ENCODE assay signal across 17 cellular contexts in genomic region chr2:127642706-127643697, GRCh38. TPM values are rescaled to one million over a fixed set of nuclear protein-coding genes. Genes with fewer than 3 reads are reported as not detected.
DNase-seq lines count a peak whose midpoint lies in the region; ATAC-seq, FAIRE-seq and TF ChIP-seq lines count a peak whose summit lies in the region.
"Had no signal": no experiment of that assay in that cellular context is flagged by ENCODE, and none has a peak within 500 bp of the region (broad histone marks: within the 10 kb centered on the region; RNA-seq: fewer than 3 reads in every experiment).

No MANE protein-coding gene starts in this region.

- H3K27me3 ChIP-seq in HepG2 (ENCODE audit: control insufficient read depth in 1 of 2, insufficient read depth in 2 of 2, low read length in 2 of 2) (peaks cover 8 to 60% of the 10 kb centered on the region in 2 experiments), right lobe of liver (no peaks in the 10 kb centered on the region), transverse colon (no peaks in the 10 kb centered on the region)
- H3K27me3 ChIP-seq: brain microvascular endothelial cell had no signal

- TF ChIP-seq POLR2A in HepG2 (IDR thresholded peaks at IDR 0.05; ENCODE audit: insufficient read depth in 1 of 2, low read depth in 2 of 2, low read length in 2 of 2) (no peak), right lobe of liver (IDR thresholded peaks at IDR 0.05) (no peak), transverse colon (IDR thresholded peaks at IDR 0.05) (no peak)

- H3K4me3 ChIP-seq in HepG2 (replicated peaks in 1 of 3; ENCODE audit: insufficient read depth in 1 of 3, low read depth in 2 of 3, low read length in 3 of 3) (no peak overlapping the region), right lobe of liver (no peak overlapping the region), transverse colon (no peak overlapping the region)
- H3K4me3 ChIP-seq: GM23338 had no signal

- TF ChIP-seq RAD21 in HepG2 (CRISPR knock-in tag; IDR thresholded peaks at IDR 0.05), result no peak

- H3K4me3 Mint-ChIP-seq in neural crest cell, result peak overlapping the region; percentile 44
- H3K4me3 Mint-ChIP-seq: GM23338 had no signal

- no peak overlapping the region for H3K4me2 ChIP-seq in HepG2 (ENCODE audit: low read depth, low read length)
- H3K4me2 ChIP-seq: GM23338 had no signal

- WGBS in HepG2 (ENCODE audit: low lambda C conversion rate), result 53% methylated on average over 23 of the region's 24 CpGs
- WGBS in right lobe of liver (ENCODE audit: insufficient coverage, low coverage, low lambda C conversion rate, missing lambda C conversion rate), result 67% methylated on average over 5 of the region's 24 CpGs
- WGBS in transverse colon (ENCODE audit: low coverage in 1 of 2), 2 donors, result 67 to 85% methylated on average over 5 to 24 of the region's 24 CpGs

- intact Hi-C loops in HepG2 (cut with micrococcal nuclease; ENCODE audit: unreplicated experiment) (loop anchor here (10.0 kb wide), 1 partner anchor 108 kb away; the partner anchor contains the start of gene MYO7B), right lobe of liver (cut with DNase I) (no loop called here), transverse colon (cut with DNase I; ENCODE audit: low total_unique reads) (no loop called here)

- no peaks in the 10 kb centered on the region for H3K79me2 ChIP-seq in HepG2 (ENCODE audit: insufficient read depth, low read length)

- H3K27ac ChIP-seq in HepG2 (ENCODE audit: extremely low read length, insufficient read depth, low read length) (no peak overlapping the region), right lobe of liver (no peak overlapping the region), caudate nucleus (ENCODE audit: low read depth, low read length) (peak overlapping the region; percentile 19), transverse colon (peak overlapping the region; percentile 21 to 83 (median 48))
- H3K27ac ChIP-seq: brain microvascular endothelial cell had no signal

- ATAC-seq in HepG2 (no peak), right lobe of liver (no peak), HG03378 (IDR thresholded peaks at IDR 0.05; ENCODE audit: unreplicated experiment) (no peak), omental fat pad (ENCODE audit: low FRiP score) (no peak)
- ATAC-seq: GM23338 had no signal

- no peaks in the 10 kb centered on the region for H3K9me3 ChIP-seq in HepG2 (ENCODE audit: low read length)
- H3K9me3 ChIP-seq in right lobe of liver, result no peaks in the 10 kb centered on the region
- H3K9me3 ChIP-seq in transverse colon, result no peaks in the 10 kb centered on the region

- no peaks in the 10 kb centered on the region for H3K9me3 Mint-ChIP-seq in neural crest cell
- H3K9me3 Mint-ChIP-seq: GM23338 had no signal

- H3K9ac ChIP-seq in HepG2 (ENCODE audit: insufficient read depth, low read depth, low read length), result no peak overlapping the region

- in situ Hi-C loops in HepG2 (cut with HindIII; ENCODE audit: extremely low pct_ligation_motif_present, low pct_unique_long_range_greater_than_20kb) (no loop called here), transverse colon (cut with MboI; ENCODE audit: low pct_ligation_motif_present in 1 of 4, low pct_unique_long_range_greater_than_20kb in 1 of 4, low sequenced_read_pairs in 3 of 4) (no loop called here)

- H3K4me1 Mint-ChIP-seq in neural crest cell, result peaks cover 48% of the 10 kb centered on the region

- FAIRE-seq in HepG2 (lab: Jason Lieb, UNC), result no peak
- no peak for FAIRE-seq in GM19239 (lab: Jason Lieb, UNC)

- H3K27me3 Mint-ChIP-seq in neural crest cell (ENCODE audit: low read depth), result no peaks in the 10 kb centered on the region

- POLR2A ChIA-PET in HepG2 (lab: Yijun Ruan, JAX), result no interaction called here

- H4K20me1 ChIP-seq in HepG2 (ENCODE audit: insufficient read depth, low read length), result no peaks in the 10 kb centered on the region

- no TSS peak for BruUV-seq in HepG2 (replicated peaks; lab: Mats Ljungman, UMichigan)

- CTCF ChIA-PET in HepG2 (lab: Yijun Ruan, JAX; ENCODE audit: low intra/inter-chr PET ratio, low total read pairs), result no interaction called here

- H3K4me1 ChIP-seq in HepG2 (ENCODE audit: insufficient read depth, low read length) (peaks cover 72% of the 10 kb centered on the region), right lobe of liver (peaks cover 0 to 12% (median 4%) of the 10 kb centered on the region in 4 donors), transverse colon (peaks cover 6 to 32% (median 20%) of the 10 kb centered on the region in 4 donors)

- no peak for TF ChIP-seq EP300 in HepG2 (IDR thresholded peaks at IDR 0.05; ENCODE audit: low read depth in 2 of 2, low read length in 2 of 2)
- TF ChIP-seq EP300 in HepG2 (CRISPR knock-in tag; IDR thresholded peaks at IDR 0.05; ENCODE audit: borderline replicate concordance), result no peak
- no peak for TF ChIP-seq EP300 in transverse colon (IDR thresholded peaks at IDR 0.05; ENCODE audit: low read depth)

- TF ChIP-seq CTCF in HepG2 (CRISPR knock-in tag; IDR thresholded peaks at IDR 0.05) (no peak), right lobe of liver (IDR thresholded peaks at IDR 0.05) (no peak), neural crest cell (conservative IDR thresholded peaks at IDR 0.05) (no peak), transverse colon (IDR thresholded peaks at IDR 0.05) (no peak), omental fat pad (IDR thresholded peaks at IDR 0.05) (no peak)

- H3K36me3 Mint-ChIP-seq in neural crest cell (ENCODE audit: low read depth), result no peaks in the 10 kb centered on the region

- H3K36me3 ChIP-seq in HepG2 (replicated peaks in 1 of 2; ENCODE audit: control insufficient read depth in 1 of 2, insufficient read depth in 2 of 2, low read length in 2 of 2), result no peaks in the 10 kb centered on the region
- no peaks in the 10 kb centered on the region for H3K36me3 ChIP-seq in right lobe of liver
- H3K36me3 ChIP-seq in transverse colon, result no peaks in the 10 kb centered on the region
- H3K36me3 ChIP-seq: brain microvascular endothelial cell had no signal

- peak overlapping the region; percentile 84 for H3K27ac Mint-ChIP-seq in neural crest cell (ENCODE audit: unreplicated experiment)
- H3K27ac Mint-ChIP-seq: GM23338 had no signal

- DNase-seq in HepG2 (ENCODE audit: low spot score), result no peak
- no peak for DNase-seq in right lobe of liver
- DNase-seq in caudate nucleus (lab: John Stamatoyannopoulos, UW), result peak in 7 of 61 donors; percentile 8 to 42 (median 21)
- DNase-seq in neural crest cell (ENCODE audit: low read depth, low spot score), result no peak
- no peak for DNase-seq in transverse colon
- no peak for DNase-seq in omental fat pad (ENCODE audit: low spot score)
- DNase-seq in GM19239 (ENCODE audit: insufficient read length, low spot score), result no peak
- DNase-seq: activated gamma-delta T cell, brain microvascular endothelial cell, COR-L47, hippocampal formation, NCI-H1436, NCI-H2227 treated with DMSO at 0.1 percent for 48 hours had no signal

- H2AFZ ChIP-seq in HepG2 (ENCODE audit: low read length), result no peak overlapping the region
- H2AFZ ChIP-seq: GM23338 had no signal

RNA-seq across cellular contexts. Expression of gene GPR17, which starts 3.0 kb away (rescaled TPM):
- total RNA-seq in HepG2 (2016; rRNA removed; fragmentation: Illumina TruSeq; extraction: Trizol) (not detected in 2 replicates), right lobe of liver (not detected), neural crest cell (6.4 and 7.7 TPM in 2 replicates), transverse colon (under 1 TPM in 1 of 4 donors, not detected in 3; 0.14 TPM), omental fat pad (not detected)
- total RNA-seq in HepG2 (2016; cell fraction: cytosol; rRNA removed; fragmentation: Illumina TruSeq; extraction: Trizol; ENCODE audit: low read depth), result not detected in 2 replicates
- total RNA-seq in HepG2 (2016; cell fraction: insoluble cytoplasmic fraction; rRNA removed; fragmentation: Illumina TruSeq; extraction: Trizol), result not detected in 2 replicates
- not detected in 2 replicates for total RNA-seq in HepG2 (2016; cell fraction: membrane; rRNA removed; fragmentation: Illumina TruSeq; extraction: Trizol)
- not detected in 2 replicates for total RNA-seq in HepG2 (2016; cell fraction: nucleus; rRNA removed; fragmentation: Illumina TruSeq; extraction: Trizol)
- not detected in 2 replicates for polyA plus RNA-seq in HepG2 (2011; rRNA removed)
- not detected in 2 replicates for polyA plus RNA-seq in HepG2 (2011; cell fraction: cytosol; rRNA removed)
- polyA plus RNA-seq in HepG2 (2011; cell fraction: nucleus; rRNA removed), result not detected in 2 replicates
- polyA plus RNA-seq in HepG2 (2012), result not detected in 2 replicates
- polyA plus RNA-seq in HepG2 (2016; cell fraction: cytosol; fragmentation: Illumina TruSeq; extraction: Trizol; ENCODE audit: low read depth), result not detected in 2 replicates
- not detected in 2 replicates for polyA plus RNA-seq in HepG2 (2016; cell fraction: insoluble cytoplasmic fraction; fragmentation: Illumina TruSeq; extraction: Trizol; ENCODE audit: low read depth)
- not detected in 2 replicates for polyA plus RNA-seq in HepG2 (2016; cell fraction: membrane; fragmentation: Illumina TruSeq; extraction: Trizol; ENCODE audit: low read depth)
- not detected in 2 replicates for polyA plus RNA-seq in HepG2 (2016; cell fraction: nucleus; fragmentation: Illumina TruSeq; extraction: Trizol; ENCODE audit: insufficient read depth, low read depth)
- 0.08 TPM in 1 of 2 replicates, not detected in the other for polyA minus RNA-seq in HepG2 (2011; rRNA and poly(A)+ RNA removed; ENCODE audit: low replicate concordance)
- not detected in 2 replicates for polyA minus RNA-seq in HepG2 (2011; cell fraction: cytosol; rRNA and poly(A)+ RNA removed)
- not detected in 2 replicates for polyA minus RNA-seq in HepG2 (2011; cell fraction: nucleus; rRNA and poly(A)+ RNA removed)
- total RNA-seq: fibroblast of lung, GM23338 had no signal
- polyA plus RNA-seq: AG04450, fibroblast of lung, GM23338 had no signal

RNA-seq across cellular contexts. Expression of gene LIMS2, which starts 32.3 kb away (rescaled TPM):
- 0.90 and 1.0 TPM in 2 replicates for total RNA-seq in HepG2 (2016; rRNA removed; fragmentation: Illumina TruSeq; extraction: Trizol)
- 1.9 and 3.6 TPM in 2 replicates for total RNA-seq in HepG2 (2016; cell fraction: cytosol; rRNA removed; fragmentation: Illumina TruSeq; extraction: Trizol; ENCODE audit: low read depth)
- 0.85 and 1.2 TPM in 2 replicates for total RNA-seq in HepG2 (2016; cell fraction: insoluble cytoplasmic fraction; rRNA removed; fragmentation: Illumina TruSeq; extraction: Trizol)
- 2.6 and 3.9 TPM in 2 replicates for total RNA-seq in HepG2 (2016; cell fraction: membrane; rRNA removed; fragmentation: Illumina TruSeq; extraction: Trizol)
- total RNA-seq in HepG2 (2016; cell fraction: nucleus; rRNA removed; fragmentation: Illumina TruSeq; extraction: Trizol), result 0.56 and 0.81 TPM in 2 replicates
- 1.9 and 2.0 TPM in 2 replicates for polyA plus RNA-seq in HepG2 (2011; rRNA removed)
- polyA plus RNA-seq in HepG2 (2011; cell fraction: cytosol; rRNA removed), result 2.1 and 3.1 TPM in 2 replicates
- polyA plus RNA-seq in HepG2 (2011; cell fraction: nucleus; rRNA removed), result 2.0 and 2.2 TPM in 2 replicates
- polyA plus RNA-seq in HepG2 (2012), result 2.1 and 3.9 TPM in 2 replicates
- 8.9 and 10.7 TPM in 2 replicates for polyA plus RNA-seq in HepG2 (2016; cell fraction: cytosol; fragmentation: Illumina TruSeq; extraction: Trizol; ENCODE audit: low read depth)
- polyA plus RNA-seq in HepG2 (2016; cell fraction: insoluble cytoplasmic fraction; fragmentation: Illumina TruSeq; extraction: Trizol; ENCODE audit: low read depth), result 2.4 and 3.4 TPM in 2 replicates
- 8.6 and 9.2 TPM in 2 replicates for polyA plus RNA-seq in HepG2 (2016; cell fraction: membrane; fragmentation: Illumina TruSeq; extraction: Trizol; ENCODE audit: low read depth)
- 1.5 TPM in 2 replicates for polyA plus RNA-seq in HepG2 (2016; cell fraction: nucleus; fragmentation: Illumina TruSeq; extraction: Trizol; ENCODE audit: insufficient read depth, low read depth)
- polyA minus RNA-seq in HepG2 (2011; rRNA and poly(A)+ RNA removed; ENCODE audit: low replicate concordance), result 0.07 and 4.5 TPM in 2 replicates
- 1.2 and 1.9 TPM in 2 replicates for polyA minus RNA-seq in HepG2 (2011; cell fraction: cytosol; rRNA and poly(A)+ RNA removed)
- polyA minus RNA-seq in HepG2 (2011; cell fraction: nucleus; rRNA and poly(A)+ RNA removed), result 1.2 and 1.6 TPM in 2 replicates
- 10 to 100 TPM in 5 of 6 experiments, 1 to 10 TPM in 1; 6.6 to 37.7 (median 19.5) TPM for total RNA-seq in right lobe of liver
- total RNA-seq in neural crest cell, result 7.6 and 8.8 TPM in 2 replicates
- 100 to 1,000 TPM in 2 of 4 donors, 10 to 100 TPM in 2; 34.5 to 198 (median 91.3) TPM for total RNA-seq in transverse colon
- total RNA-seq in omental fat pad, result 10 to 100 TPM in 3 of 4 donors, 1 to 10 TPM in 1; 9.7 to 97.3 (median 22.4) TPM

RNA-seq across cellular contexts. Expression of gene SFT2D3, which starts 58.3 kb away (rescaled TPM):
- total RNA-seq in HepG2 (2016; rRNA removed; fragmentation: Illumina TruSeq; extraction: Trizol) (4.6 and 9.4 TPM in 2 replicates), right lobe of liver (1 to 10 TPM; 1.6 to 4.7 (median 3.4) TPM), neural crest cell (18.8 TPM in 2 replicates), transverse colon (10 to 100 TPM in 1 of 4 donors, 1 to 10 TPM in 3; 6.8 to 13.7 (median 8.3) TPM), omental fat pad (10 to 100 TPM in 1 of 4 donors, 1 to 10 TPM in 3; 4.4 to 11.7 (median 5.1) TPM)
- 1.4 and 1.5 TPM in 2 replicates for total RNA-seq in HepG2 (2016; cell fraction: cytosol; rRNA removed; fragmentation: Illumina TruSeq; extraction: Trizol; ENCODE audit: low read depth)
- 5.2 and 9.2 TPM in 2 replicates for total RNA-seq in HepG2 (2016; cell fraction: insoluble cytoplasmic fraction; rRNA removed; fragmentation: Illumina TruSeq; extraction: Trizol)
- 4.6 and 5.1 TPM in 2 replicates for total RNA-seq in HepG2 (2016; cell fraction: membrane; rRNA removed; fragmentation: Illumina TruSeq; extraction: Trizol)
- 10.3 and 11.4 TPM in 2 replicates for total RNA-seq in HepG2 (2016; cell fraction: nucleus; rRNA removed; fragmentation: Illumina TruSeq; extraction: Trizol)
- polyA plus RNA-seq in HepG2 (2011; rRNA removed), result 8.3 and 8.7 TPM in 2 replicates
- 6.8 and 9.4 TPM in 2 replicates for polyA plus RNA-seq in HepG2 (2011; cell fraction: cytosol; rRNA removed)
- 3.7 and 4.4 TPM in 2 replicates for polyA plus RNA-seq in HepG2 (2011; cell fraction: nucleus; rRNA removed)
- not detected in 2 replicates for polyA plus RNA-seq in HepG2 (2012)
- polyA plus RNA-seq in HepG2 (2016; cell fraction: cytosol; fragmentation: Illumina TruSeq; extraction: Trizol; ENCODE audit: low read depth), result 1.3 and 1.4 TPM in 2 replicates
- 5.4 and 7.0 TPM in 2 replicates for polyA plus RNA-seq in HepG2 (2016; cell fraction: insoluble cytoplasmic fraction; fragmentation: Illumina TruSeq; extraction: Trizol; ENCODE audit: low read depth)
- polyA plus RNA-seq in HepG2 (2016; cell fraction: membrane; fragmentation: Illumina TruSeq; extraction: Trizol; ENCODE audit: low read depth), result 3.0 and 4.0 TPM in 2 replicates
- polyA plus RNA-seq in HepG2 (2016; cell fraction: nucleus; fragmentation: Illumina TruSeq; extraction: Trizol; ENCODE audit: insufficient read depth, low read depth), result 13.6 and 14.0 TPM in 2 replicates
- polyA minus RNA-seq in HepG2 (2011; rRNA and poly(A)+ RNA removed; ENCODE audit: low replicate concordance), result 2.4 and 7.5 TPM in 2 replicates
- polyA minus RNA-seq in HepG2 (2011; cell fraction: cytosol; rRNA and poly(A)+ RNA removed), result 6.5 and 7.2 TPM in 2 replicates
- polyA minus RNA-seq in HepG2 (2011; cell fraction: nucleus; rRNA and poly(A)+ RNA removed), result 16.4 and 17.5 TPM in 2 replicates
- polyA plus RNA-seq: GM23338 had no signal

Comparison
In these comparisons a context has a peak if more than half of its experiments do, and no peak if none do; other contexts are left out.
1. H3K27ac ChIP-seq: peak in caudate nucleus (single experiment) and transverse colon (4 of 4); none in HepG2 (single experiment) and right lobe of liver (0 of 3).